ENCODE assay signal across 8 cellular contexts in the genomic region with DNA sequence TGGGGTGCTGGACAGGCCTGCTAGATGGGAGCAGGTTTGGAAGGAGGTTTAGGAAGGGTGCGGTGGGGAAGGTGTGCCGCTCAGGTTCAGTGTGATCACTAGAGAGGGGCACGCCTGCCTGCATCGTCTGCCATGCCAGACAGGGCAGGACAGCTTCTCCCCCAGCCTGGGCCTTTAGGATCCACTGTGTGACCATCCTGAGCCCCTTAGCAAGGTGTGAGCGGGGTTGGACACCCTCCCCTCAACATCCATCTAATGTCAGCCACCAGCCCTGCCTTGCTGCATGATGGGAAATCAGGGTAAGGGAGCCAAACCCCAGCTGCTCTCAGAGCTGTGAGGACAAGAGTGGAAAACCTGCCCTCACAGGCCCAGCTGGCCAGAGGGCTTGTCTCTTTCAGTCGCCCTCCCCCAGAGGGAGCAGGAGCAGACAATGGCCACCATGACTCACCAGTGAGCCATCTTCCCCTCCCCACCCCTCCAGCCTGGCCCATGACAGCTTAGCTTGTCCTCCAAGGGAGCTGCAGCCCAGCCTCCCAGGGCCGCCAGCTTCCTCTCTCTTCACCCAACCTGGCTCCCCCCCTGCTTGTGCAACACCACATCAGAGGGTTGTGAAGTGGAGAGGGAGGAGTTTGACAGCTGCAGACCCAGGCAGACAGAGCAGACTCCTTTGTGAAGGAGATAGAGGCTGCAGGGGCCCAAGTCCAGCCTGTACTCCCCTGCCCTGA. TPM values are rescaled to one million over a fixed set of nuclear protein-coding genes. Genes with fewer than 3 reads are reported as not detected.
DNase-seq lines count a peak whose midpoint lies in the region; ATAC-seq and TF ChIP-seq lines count a peak whose summit lies in the region.

No MANE protein-coding gene starts in this region.

- H2BK15ac ChIP-seq in IMR-90 (ENCODE audit: low read depth, low read length), result peak overlapping the region; percentile 99; the same call in 2 of the 3 replicates

- H2BK5ac ChIP-seq in IMR-90 (ENCODE audit: low read depth, low read length, poor library complexity, severe bottlenecking), result peak overlapping the region; percentile 97

- H3K4me2 ChIP-seq in IMR-90 (ENCODE audit: low read depth, low read length), result peak overlapping the region; percentile 19

- H2AK9ac ChIP-seq in IMR-90 (replicated peaks; ENCODE audit: low read depth, low read length, poor library complexity), result peak overlapping the region; percentile 95

- H3K4me3 Mint-ChIP-seq in nephron, result no peak overlapping the region

- TF ChIP-seq CTCF in IMR-90 (conservative IDR thresholded peaks at IDR 0.05; ENCODE audit: low read depth, low read length) (0 out of 2 replicates have a peak, but pooled peaks have one; percentile 18), fibroblast of pulmonary artery (IDR thresholded peaks at IDR 0.05; ENCODE audit: low read length, missing control alignments) (no peak), nephron (IDR thresholded peaks at IDR 0.05; ENCODE audit: unreplicated experiment in 3 of 3) (no peak)

- peaks cover 39% of the 10 kb centered on the region for H3K9me1 ChIP-seq in IMR-90 (ENCODE audit: insufficient read depth, low read length)

- H3K36me3 ChIP-seq in IMR-90 (ENCODE audit: control insufficient read depth, insufficient read depth, low read length), result no peaks in the 10 kb centered on the region

- H4K91ac ChIP-seq in IMR-90 (ENCODE audit: insufficient read depth, low read depth, low read length), result peak overlapping the region; percentile 99

- no peaks in the 10 kb centered on the region for H3K36me3 Mint-ChIP-seq in nephron (ENCODE audit: low read depth)

- peak overlapping the region; percentile 74 for H3K18ac ChIP-seq in IMR-90 (ENCODE audit: low read depth, low read length)

- BruUV-seq in IMR-90 (replicated peaks; lab: Mats Ljungman, UMichigan), result no TSS peak

- in situ Hi-C loops in IMR-90 (cut with MboI; ENCODE audit: low sequenced_read_pairs), result no loop called here

- peak overlapping the region; percentile 95 for H3K14ac ChIP-seq in IMR-90 (replicated peaks; ENCODE audit: low read depth, low read length)

- H3K9me3 Mint-ChIP-seq in nephron, result no peaks in the 10 kb centered on the region

- H2AFZ ChIP-seq in IMR-90 (replicated peaks; ENCODE audit: low read length, poor library complexity), result peak overlapping the region; percentile 90

- no peaks in the 10 kb centered on the region for H3K27me3 ChIP-seq in IMR-90 (ENCODE audit: control insufficient read depth, insufficient read depth, low read length)

- H3K27ac ChIP-seq in IMR-90 (ENCODE audit: insufficient read depth, low read length), result peak overlapping the region; percentile 93

- H3K4me1 ChIP-seq in IMR-90 (ENCODE audit: control insufficient read depth, insufficient read depth, low read length), result peaks cover 38% of the 10 kb centered on the region

- H3K27ac Mint-ChIP-seq in nephron, result peak overlapping the region; percentile 54 to 71 (median 59)

- TF ChIP-seq RAD21 in IMR-90 (IDR thresholded peaks at IDR 0.05; ENCODE audit: low read length), result peak; percentile 48

- H3K9me3 ChIP-seq in IMR-90 (ENCODE audit: control insufficient read depth, insufficient read depth, low read length), result no peaks in the 10 kb centered on the region

- peaks cover 0 to 35% of the 10 kb centered on the region in 2 experiments; a peak in 3 of 4 replicates for H3K79me1 ChIP-seq in IMR-90 (ENCODE audit: low read depth in 1 of 2, low read length in 2 of 2)

- H3K23ac ChIP-seq in IMR-90 (ENCODE audit: low read depth, low read length), result peak overlapping the region; percentile 91

- peak overlapping the region; percentile 87 to 99 for H4K8ac ChIP-seq in IMR-90 (ENCODE audit: low read depth in 2 of 2, low read length in 2 of 2)

- peak overlapping the region; percentile 61 for H3K9ac ChIP-seq in IMR-90 (ENCODE audit: low read depth, low read length)

- H3K56ac ChIP-seq in IMR-90 (ENCODE audit: extremely low read depth, insufficient read depth, low read length), result peak overlapping the region; percentile 69

- H4K5ac ChIP-seq in IMR-90 (ENCODE audit: low read depth, low read length), result peak overlapping the region; percentile 86

- CTCF ChIA-PET in IMR-90 (lab: Yijun Ruan, JAX), result interaction anchor here (0.7 to 2.1 kb wide), 7 partner anchors 10 to 40 kb away, joined by 3 to 9 read pairs (median 3); no protein-coding TSS in a partner anchor

- H2AK5ac ChIP-seq in IMR-90 (ENCODE audit: low read depth, low read length), result peak overlapping the region; percentile 99

- H2BK20ac ChIP-seq in IMR-90 (ENCODE audit: low read depth, low read length), result peak overlapping the region; percentile 96

- dilution Hi-C loops in IMR-90 (cut with HindIII; ENCODE audit: low sequenced_read_pairs, unreplicated experiment), result no loop called here

- H3K4ac ChIP-seq in IMR-90 (ENCODE audit: low read depth, low read length), result peak overlapping the region; percentile 99

- H2BK120ac ChIP-seq in IMR-90 (ENCODE audit: low read depth, low read length), result peak overlapping the region; percentile 99

- no peaks in the 10 kb centered on the region for H4K20me1 ChIP-seq in IMR-90 (ENCODE audit: insufficient read depth, low read length)

- intact Hi-C loops in IMR-90 (cut with micrococcal nuclease), result loop anchor here (1.0 to 2.0 kb wide), 2 partner anchors 10 to 36 kb away; partner anchors contain the start of gene NUAK2

- DNase-seq in CD1c-positive myeloid dendritic cell (ENCODE audit: extremely low spot score), result peak; percentile 96
- peak; percentile 99 for DNase-seq in IMR-90
- DNase-seq in RPMI8226, result peak; percentile 98
- peak; percentile 92 for DNase-seq in activated effector memory CD4-positive, alpha-beta T cell treated with Interleukin-2 at 50 U/mL for 16 hours
- peak; percentile 99 for DNase-seq in fibroblast of pulmonary artery (ENCODE audit: low read depth)
- DNase-seq in stimulated activated naive CD4-positive, alpha-beta T cell (lab: John Stamatoyannopoulos, UW), result peak; percentile 75 to 89 (median 84)
- no peak for DNase-seq in cerebellar nuclear complex (lab: John Stamatoyannopoulos, UW)

- WGBS in IMR-90 (ENCODE audit: extremely low coverage in 2 of 2, insufficient read length in 1 of 2), 2 experiments, result 0% methylated on average over 1 of the region's 7 CpGs; no CpG with 5 or more reads in 1 of the 2 experiments

- peaks cover 41% of the 10 kb centered on the region for H3K4me1 Mint-ChIP-seq in nephron

- peak; percentile 97 for ATAC-seq in IMR-90 (ENCODE audit: low read depth)

- peaks cover 17% of the 10 kb centered on the region for H3K27me3 Mint-ChIP-seq in nephron (ENCODE audit: low read depth)

- TF ChIP-seq POLR2A in IMR-90 (IDR thresholded peaks at IDR 0.05; ENCODE audit: low read depth, low read length), result peak; percentile 63

- H3K4me3 ChIP-seq in IMR-90 (ENCODE audit: insufficient read depth, low read depth, low read length) (no peak overlapping the region), fibroblast of pulmonary artery (replicated peaks; ENCODE audit: low read depth, low read length) (no peak overlapping the region)

- POLR2A ChIA-PET in IMR-90 (lab: Charles Lee; ENCODE audit: unreplicated experiment), result interaction anchor here (1.3 kb wide), 1 partner anchor 35 kb away, joined by 3 read pairs; no protein-coding TSS in a partner anchor

TF ChIP-seq in IMR-90, 13 proteins besides CTCF, POLR2A, EP300 and RAD21:
- TF ChIP-seq MAFK (IDR thresholded peaks at IDR 0.05; ENCODE audit: low read depth, low read length), result no peak
- TF ChIP-seq MXI1 (IDR thresholded peaks at IDR 0.05; ENCODE audit: borderline replicate concordance, low read depth, low read length), result 0 out of 2 replicates have a peak, but pooled peaks have one; percentile 42
- TF ChIP-seq, protein P1, sequence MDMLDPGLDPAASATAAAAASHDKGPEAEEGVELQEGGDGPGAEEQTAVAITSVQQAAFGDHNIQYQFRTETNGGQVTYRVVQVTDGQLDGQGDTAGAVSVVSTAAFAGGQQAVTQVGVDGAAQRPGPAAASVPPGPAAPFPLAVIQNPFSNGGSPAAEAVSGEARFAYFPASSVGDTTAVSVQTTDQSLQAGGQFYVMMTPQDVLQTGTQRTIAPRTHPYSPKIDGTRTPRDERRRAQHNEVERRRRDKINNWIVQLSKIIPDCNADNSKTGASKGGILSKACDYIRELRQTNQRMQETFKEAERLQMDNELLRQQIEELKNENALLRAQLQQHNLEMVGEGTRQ (IDR thresholded peaks at IDR 0.05; ENCODE audit: low read depth, low read length), result no peak
- peak; percentile 97 for TF ChIP-seq FOS (IDR thresholded peaks at IDR 0.05; ENCODE audit: low read depth, low read length)
- peak; percentile 99 for TF ChIP-seq CEBPB (IDR thresholded peaks at IDR 0.05; ENCODE audit: low read depth, low read length)
- TF ChIP-seq NFE2L2 (IDR thresholded peaks at IDR 0.05; ENCODE audit: low read depth, low read length), result 0 out of 2 replicates have a peak, but pooled peaks have one; percentile 8
- TF ChIP-seq ELK1 (IDR thresholded peaks at IDR 0.05; ENCODE audit: borderline replicate concordance, low read depth, low read length), result no peak
- peak; percentile 79 for TF ChIP-seq RCOR1 (IDR thresholded peaks at IDR 0.05; ENCODE audit: insufficient replicate concordance, low read length)
- TF ChIP-seq MAZ (IDR thresholded peaks at IDR 0.05; ENCODE audit: borderline replicate concordance, low read depth, low read length), result peak; percentile 97
- TF ChIP-seq BHLHE40 (IDR thresholded peaks at IDR 0.05; ENCODE audit: low read depth, low read length), result no peak; the same call in 1 of the 2 replicates
- TF ChIP-seq SMC3 (IDR thresholded peaks at IDR 0.05; ENCODE audit: low read depth, low read length), result peak; percentile 41
- TF ChIP-seq CHD1 (IDR thresholded peaks at IDR 0.05; ENCODE audit: low read depth, low read length), result 0 out of 2 replicates have a peak, but pooled peaks have one; percentile 74
- TF ChIP-seq RFX5 (IDR thresholded peaks at IDR 0.05; ENCODE audit: low read depth, low read length), result 0 out of 2 replicates have a peak, but pooled peaks have one; percentile 49

RNA-seq across cellular contexts. Expression of gene NUAK2, which starts 37.0 kb away (rescaled TPM):
- 7.2 and 8.1 TPM in 2 replicates for total RNA-seq in IMR-90 (2012; rRNA removed)
- 17.6 and 18.7 TPM in 2 replicates for polyA plus RNA-seq in IMR-90 (2012; rRNA removed)
- polyA plus RNA-seq in IMR-90 (2012; cell fraction: cytosol; rRNA removed), result 12.3 and 18.8 TPM in 2 replicates
- polyA plus RNA-seq in IMR-90 (2012; cell fraction: nucleus; rRNA removed; ENCODE audit: low replicate concordance), result 22.8 and 32.1 TPM in 2 replicates

RNA-seq across cellular contexts. Expression of gene TMCC2, which starts 56.8 kb away (rescaled TPM):
- 2.0 and 2.2 TPM in 2 replicates for total RNA-seq in IMR-90 (2012; rRNA removed)
- 4.2 and 4.6 TPM in 2 replicates for polyA plus RNA-seq in IMR-90 (2012; rRNA removed)
- 4.5 and 5.0 TPM in 2 replicates for polyA plus RNA-seq in IMR-90 (2012; cell fraction: cytosol; rRNA removed)
- 4.4 and 7.7 TPM in 2 replicates for polyA plus RNA-seq in IMR-90 (2012; cell fraction: nucleus; rRNA removed; ENCODE audit: low replicate concordance)

Comparison
In these comparisons a context has a peak if more than half of its experiments do, and no peak if none do; other contexts are left out.
1. DNase-seq: peak in CD1c-positive myeloid dendritic cell (single experiment), IMR-90 (single experiment), RPMI8226 (single experiment), activated effector memory CD4-positive, alpha-beta T cell treated with Interleukin-2 at 50 U/mL for 16 hours (single experiment), fibroblast of pulmonary artery (single experiment) and stimulated activated naive CD4-positive, alpha-beta T cell (6 of 6); none in cerebellar nuclear complex (0 of 2).